ENCODE assay signal across 10 cellular contexts in the genomic region with DNA sequence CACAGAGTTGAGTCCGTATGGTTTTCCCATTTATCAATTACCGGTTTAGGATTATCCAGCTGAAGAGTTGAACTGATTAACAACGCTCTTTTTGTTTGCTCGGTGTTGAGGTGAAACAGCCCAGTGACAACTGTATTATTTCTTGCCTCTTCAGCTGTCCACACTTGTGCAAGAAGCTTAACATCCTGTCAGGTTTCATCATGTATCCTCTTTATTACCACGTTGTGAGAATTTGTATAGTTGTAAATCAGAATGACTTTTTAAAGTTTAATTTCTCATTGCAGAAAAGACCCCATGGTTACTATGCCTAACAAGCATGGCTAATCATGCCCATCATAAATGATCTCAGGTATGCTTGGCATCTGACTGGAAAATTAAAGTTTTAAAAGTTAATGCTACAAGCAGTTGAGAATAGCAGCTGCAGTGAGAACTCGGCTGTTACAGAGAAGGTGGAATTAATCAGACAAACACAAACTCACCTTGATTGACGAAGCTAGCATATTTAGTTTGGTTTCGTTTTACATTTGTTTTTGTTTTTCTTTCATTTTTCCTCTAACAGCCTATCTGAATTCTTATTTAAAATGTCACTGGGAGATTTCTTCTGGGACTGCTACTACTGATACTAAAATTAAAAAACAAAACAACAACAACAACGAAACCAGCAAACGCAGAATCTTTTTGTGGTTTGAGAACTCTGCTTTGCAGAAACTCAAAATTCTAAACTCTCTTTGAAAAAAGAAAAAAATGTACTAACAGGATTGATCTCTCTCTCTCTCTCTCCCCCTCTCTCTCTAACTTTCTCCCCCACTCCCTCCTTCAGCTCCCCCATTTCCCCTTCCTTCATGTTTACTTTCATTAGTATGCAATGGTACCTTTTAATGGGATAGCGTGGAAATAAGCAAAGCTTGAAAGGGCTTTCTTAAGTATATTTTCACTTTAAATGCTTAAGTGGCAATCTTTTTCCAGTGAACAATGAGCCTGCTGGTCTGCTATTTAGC.
DNase-seq lines count a peak whose midpoint lies in the region; ATAC-seq and TF ChIP-seq lines count a peak whose summit lies in the region.
"Had no signal": no experiment of that assay in that cellular context is flagged by ENCODE, and none has a peak within 500 bp of the region (broad histone marks: within the 10 kb centered on the region; RNA-seq: fewer than 3 reads in every experiment).

No MANE protein-coding gene starts in this region.

- no peaks in the 10 kb centered on the region for H3K9me3 ChIP-seq in left ventricle myocardium inferior (replicated peaks)

- intact Hi-C loops in left ventricle myocardium inferior (cut with micrococcal nuclease), result no loop called here
- intact Hi-C loops in left ventricle myocardium superior (cut with micrococcal nuclease), result no loop called here

- in situ Hi-C loops in KBM-7 (cut with MboI; ENCODE audit: low pct_unique_long_range_greater_than_20kb, low sequenced_read_pairs), result no loop called here

- peak overlapping the region; percentile 98 for H3K27ac Mint-ChIP-seq in WTC11
- H3K27ac Mint-ChIP-seq: CD4-positive, CD25-positive, alpha-beta regulatory T cell; stimulated activated naive CD8-positive, alpha-beta T cell treated with anti-CD3 and anti-CD28 coated beads, Interleukin-15, Interleukin-2, amounts not matched to agents 100 ng/mL and 50 ng/mL, for 24 hours had no signal

- no peaks in the 10 kb centered on the region for H3K27me3 Mint-ChIP-seq in WTC11 (ENCODE audit: low read depth)
- H3K27me3 Mint-ChIP-seq: CD4-positive, CD25-positive, alpha-beta regulatory T cell; stimulated activated naive CD8-positive, alpha-beta T cell treated with anti-CD3 and anti-CD28 coated beads, Interleukin-15, Interleukin-2, amounts not matched to agents 100 ng/mL and 50 ng/mL, for 24 hours had no signal

- no peak overlapping the region for H3K27ac ChIP-seq in left ventricle myocardium inferior (replicated peaks)

- H3K4me1 ChIP-seq in left ventricle myocardium inferior, result peaks cover 13% of the 10 kb centered on the region

- H3K36me3 Mint-ChIP-seq in WTC11, result no peaks in the 10 kb centered on the region
- H3K36me3 Mint-ChIP-seq: CD4-positive, CD25-positive, alpha-beta regulatory T cell had no signal

- no peaks in the 10 kb centered on the region for H3K27me3 ChIP-seq in left ventricle myocardium inferior (ENCODE audit: low read depth)

- no peaks in the 10 kb centered on the region for H3K36me3 ChIP-seq in left ventricle myocardium inferior

- H3K9me3 Mint-ChIP-seq in WTC11, result no peaks in the 10 kb centered on the region

- H3K4me3 ChIP-seq in left ventricle myocardium inferior, result peak overlapping the region; percentile 45

- DNase-seq in left ventricle myocardium inferior, result no peak
- DNase-seq in left ventricle myocardium superior, result no peak
- no peak for DNase-seq in WTC11 (ENCODE audit: low spot score)
- peak; percentile 52 for DNase-seq in left kidney (ENCODE audit: low read depth, low spot score)
- no peak for DNase-seq in GM19240 (ENCODE audit: insufficient read length, low spot score)
- DNase-seq in KBM-7, result no peak
- DNase-seq: CD4-positive, CD25-positive, alpha-beta regulatory T cell had no signal

- ATAC-seq in left ventricle myocardium superior (no peak), WTC11 (peak; percentile 56), GM21737 (IDR thresholded peaks at IDR 0.05; ENCODE audit: unreplicated experiment) (no peak), GM21528 (IDR thresholded peaks at IDR 0.05; ENCODE audit: low FRiP score, unreplicated experiment) (no peak)

- POLR2A ChIA-PET in WTC11 (lab: Charles Lee), result interaction anchor here (0.9 kb wide), 1 partner anchor 563 kb away, joined by 3 read pairs; the partner anchor contains the start of gene ADGRL2

- no peak for TF ChIP-seq CTCF in left ventricle myocardium inferior (IDR thresholded peaks at IDR 0.05; ENCODE audit: borderline replicate concordance)
- no peak for TF ChIP-seq CTCF in WTC11 (IDR thresholded peaks at IDR 0.05)

- CTCF ChIA-PET in WTC11 (lab: Charles Lee), result interaction anchor here (0.6 kb wide), 1 partner anchor 255 kb away, joined by 4 read pairs; no protein-coding TSS in a partner anchor

- H3K4me3 Mint-ChIP-seq in WTC11, result peak overlapping the region; percentile 59
- H3K4me3 Mint-ChIP-seq: CD4-positive, CD25-positive, alpha-beta regulatory T cell; stimulated activated naive CD8-positive, alpha-beta T cell treated with anti-CD3 and anti-CD28 coated beads, Interleukin-15, Interleukin-2, amounts not matched to agents 100 ng/mL and 50 ng/mL, for 24 hours had no signal

- peaks cover 76% of the 10 kb centered on the region for H3K4me1 Mint-ChIP-seq in WTC11
- H3K4me1 Mint-ChIP-seq: CD4-positive, CD25-positive, alpha-beta regulatory T cell had no signal

TF ChIP-seq in WTC11, 78 proteins besides CTCF, POLR2A, EP300 and RAD21:
- no peak for TF ChIP-seq CREB1 (CRISPR knock-in tag; IDR thresholded peaks at IDR 0.05)
- TF ChIP-seq, protein P1, sequence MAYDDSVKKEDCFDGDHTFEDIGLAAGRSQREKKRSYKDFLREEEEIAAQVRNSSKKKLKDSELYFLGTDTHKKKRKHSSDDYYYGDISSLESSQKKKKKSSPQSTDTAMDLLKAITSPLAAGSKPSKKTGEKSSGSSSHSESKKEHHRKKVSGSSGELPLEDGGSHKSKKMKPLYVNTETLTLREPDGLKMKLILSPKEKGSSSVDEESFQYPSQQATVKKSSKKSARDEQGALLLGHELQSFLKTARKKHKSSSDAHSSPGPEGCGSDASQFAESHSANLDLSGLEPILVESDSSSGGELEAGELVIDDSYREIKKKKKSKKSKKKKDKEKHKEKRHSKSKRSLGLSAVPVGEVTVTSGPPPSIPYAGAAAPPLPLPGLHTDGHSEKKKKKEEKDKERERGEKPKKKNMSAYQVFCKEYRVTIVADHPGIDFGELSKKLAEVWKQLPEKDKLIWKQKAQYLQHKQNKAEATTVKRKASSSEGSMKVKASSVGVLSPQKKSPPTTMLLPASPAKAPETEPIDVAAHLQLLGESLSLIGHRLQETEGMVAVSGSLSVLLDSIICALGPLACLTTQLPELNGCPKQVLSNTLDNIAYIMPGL (CRISPR knock-in tag; IDR thresholded peaks at IDR 0.05), result no peak
- no peak for TF ChIP-seq NR3C1 (CRISPR knock-in tag; conservative IDR thresholded peaks at IDR 0.05; ENCODE audit: low read depth)
- TF ChIP-seq MXD4 (CRISPR knock-in tag; IDR thresholded peaks at IDR 0.05; ENCODE audit: borderline replicate concordance), result no peak
- TF ChIP-seq FOXJ3 (CRISPR knock-in tag; IDR thresholded peaks at IDR 0.05; ENCODE audit: borderline replicate concordance), result no peak
- TF ChIP-seq ATF1 (CRISPR knock-in tag; IDR thresholded peaks at IDR 0.05), result no peak
- TF ChIP-seq NFE2L1 (CRISPR knock-in tag; IDR thresholded peaks at IDR 0.05), result no peak
- no peak for TF ChIP-seq SOX15 (CRISPR knock-in tag; IDR thresholded peaks at IDR 0.05)
- no peak for TF ChIP-seq NR1H2 (CRISPR knock-in tag; IDR thresholded peaks at IDR 0.05)
- no peak for TF ChIP-seq ZNF219 (CRISPR knock-in tag; IDR thresholded peaks at IDR 0.05; ENCODE audit: borderline replicate concordance)
